9 cellular contexts compared by ENCODE assay signal in the genomic region with DNA sequence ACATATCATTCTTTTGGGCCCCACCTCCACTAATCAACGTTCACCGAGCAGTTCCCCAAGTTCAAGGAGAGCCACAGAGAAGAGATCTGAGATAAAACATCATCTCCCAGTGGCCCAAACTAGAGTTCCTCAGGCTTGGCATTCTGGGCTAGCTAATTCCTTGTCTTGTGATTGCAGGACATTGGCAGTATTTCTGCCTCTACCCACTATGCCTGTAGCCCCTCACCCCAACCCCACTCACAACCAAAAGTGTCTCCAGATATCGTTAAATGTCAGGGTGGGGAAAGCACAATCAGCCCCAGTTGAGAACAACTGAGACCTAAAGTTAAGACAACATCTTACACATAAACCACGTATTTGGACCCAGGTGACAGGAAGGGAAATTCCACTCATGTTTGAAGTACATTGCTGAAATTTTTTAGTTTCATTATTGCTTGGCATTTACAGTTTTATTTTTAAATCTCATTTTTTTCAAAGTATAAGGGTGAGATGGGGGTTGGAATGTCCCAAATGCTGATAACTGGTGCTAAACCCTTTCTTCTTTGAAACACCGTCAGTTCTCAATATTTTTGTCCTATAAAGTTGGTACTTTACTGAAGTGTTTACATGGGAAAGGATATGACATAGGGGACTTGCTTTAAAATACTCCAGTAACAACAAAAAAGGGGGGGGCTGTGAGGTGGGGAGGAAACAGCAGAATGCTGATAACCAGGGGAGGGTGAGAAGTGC. TPM values are rescaled to one million over a fixed set of nuclear protein-coding genes. Genes with fewer than 3 reads are reported as not detected.
DNase-seq lines count a peak whose midpoint lies in the region; ATAC-seq and TF ChIP-seq lines count a peak whose summit lies in the region.
"Had no signal": no experiment of that assay in that cellular context is flagged by ENCODE, and none has a peak within 500 bp of the region (broad histone marks: within the 10 kb centered on the region; RNA-seq: fewer than 3 reads in every experiment).

No MANE protein-coding gene starts in this region.

- H3K79me2 ChIP-seq in ACC112 (ENCODE audit: control insufficient read depth, insufficient read depth, low read length, unreplicated experiment) (peaks cover 78% of the 10 kb centered on the region), parathyroid adenoma (peaks cover 29% of the 10 kb centered on the region)

- H3K4me2 ChIP-seq in parathyroid adenoma (ENCODE audit: low read length), result peak overlapping the region; percentile 33

- peak overlapping the region; percentile 2 for H2AFZ ChIP-seq in ACC112 (ENCODE audit: low read length, unreplicated experiment)
- H2AFZ ChIP-seq in parathyroid adenoma, result no peak overlapping the region

- H3K4me3 Mint-ChIP-seq in endothelial cell (ENCODE audit: unreplicated experiment), result peak overlapping the region; percentile 40

- TF ChIP-seq CTCF in endothelial cell (IDR thresholded peaks at IDR 0.05; ENCODE audit: unreplicated experiment) (no peak), parathyroid adenoma (IDR thresholded peaks at IDR 0.05) (no peak)

- peaks cover 18% of the 10 kb centered on the region for H3K36me3 ChIP-seq in ACC112 (ENCODE audit: insufficient read depth, low read length)
- no peaks in the 10 kb centered on the region for H3K36me3 ChIP-seq in parathyroid adenoma (ENCODE audit: control insufficient read depth, insufficient read depth, low read length)

- peaks cover 36% of the 10 kb centered on the region for H3K4me1 Mint-ChIP-seq in endothelial cell (ENCODE audit: unreplicated experiment)

- peak overlapping the region; percentile 95 for H3K27ac Mint-ChIP-seq in endothelial cell (ENCODE audit: unreplicated experiment)

- H3K9me3 Mint-ChIP-seq in endothelial cell (ENCODE audit: unreplicated experiment), result no peaks in the 10 kb centered on the region

- DNase-seq in activated CD4-positive, CD25-positive, alpha-beta regulatory T cell treated with anti-CD3 and anti-CD28 coated beads, Interleukin-2, amount 50 U/mL, for 72 hours, result peak; percentile 53
- DNase-seq in endothelial cell (ENCODE audit: low spot score), result no peak
- DNase-seq in NCI-H2227 treated with DMSO at 0.1 percent for 48 hours (lab: John Stamatoyannopoulos, UW), result no peak
- DNase-seq in 8988T, result no peak

- peak overlapping the region; percentile 97 for H3K27ac ChIP-seq in ACC112 (ENCODE audit: low read depth, low read length)
- peak overlapping the region; percentile 53 for H3K27ac ChIP-seq in parathyroid adenoma

- ATAC-seq in GM18873 (IDR thresholded peaks at IDR 0.05; ENCODE audit: low FRiP score, unreplicated experiment) (peak; percentile 51), HG03354 (IDR thresholded peaks at IDR 0.05; ENCODE audit: poor library complexity, severe bottlenecking, unreplicated experiment) (peak; percentile 70)
- ATAC-seq: HCT116 had no signal

- H3K36me3 Mint-ChIP-seq in endothelial cell (ENCODE audit: low read depth, unreplicated experiment), result peaks cover 5% of the 10 kb centered on the region

- peaks cover 3% of the 10 kb centered on the region for H3K27me3 Mint-ChIP-seq in endothelial cell (ENCODE audit: unreplicated experiment)

- no peak overlapping the region for H3K9ac ChIP-seq in parathyroid adenoma

- H3K27me3 ChIP-seq in ACC112 (ENCODE audit: insufficient read depth, low read length) (no peaks in the 10 kb centered on the region), parathyroid adenoma (ENCODE audit: control insufficient read depth, insufficient read depth, low read length) (no peaks in the 10 kb centered on the region)

- H3K9me3 ChIP-seq in parathyroid adenoma (ENCODE audit: control insufficient read depth, low read length), result no peaks in the 10 kb centered on the region

- H3K4me3 ChIP-seq in ACC112 (ENCODE audit: low read depth, low read length) (peak overlapping the region; percentile 70), parathyroid adenoma (ENCODE audit: low read depth, low read length) (no peak overlapping the region)

- H3K4me1 ChIP-seq in ACC112 (ENCODE audit: control insufficient read depth, insufficient read depth, low read length, unreplicated experiment) (peaks cover 24% of the 10 kb centered on the region), parathyroid adenoma (no peaks in the 10 kb centered on the region)

RNA-seq across cellular contexts. Expression of a gene that starts 13.6 kb away (rescaled TPM):
- 84.7 TPM for total RNA-seq in endothelial cell (ENCODE audit: unreplicated experiment)

RNA-seq across cellular contexts. Expression of a gene that starts 40.8 kb away (rescaled TPM):
- total RNA-seq in endothelial cell (ENCODE audit: unreplicated experiment), result 19.6 TPM
